In the genomic region with DNA sequence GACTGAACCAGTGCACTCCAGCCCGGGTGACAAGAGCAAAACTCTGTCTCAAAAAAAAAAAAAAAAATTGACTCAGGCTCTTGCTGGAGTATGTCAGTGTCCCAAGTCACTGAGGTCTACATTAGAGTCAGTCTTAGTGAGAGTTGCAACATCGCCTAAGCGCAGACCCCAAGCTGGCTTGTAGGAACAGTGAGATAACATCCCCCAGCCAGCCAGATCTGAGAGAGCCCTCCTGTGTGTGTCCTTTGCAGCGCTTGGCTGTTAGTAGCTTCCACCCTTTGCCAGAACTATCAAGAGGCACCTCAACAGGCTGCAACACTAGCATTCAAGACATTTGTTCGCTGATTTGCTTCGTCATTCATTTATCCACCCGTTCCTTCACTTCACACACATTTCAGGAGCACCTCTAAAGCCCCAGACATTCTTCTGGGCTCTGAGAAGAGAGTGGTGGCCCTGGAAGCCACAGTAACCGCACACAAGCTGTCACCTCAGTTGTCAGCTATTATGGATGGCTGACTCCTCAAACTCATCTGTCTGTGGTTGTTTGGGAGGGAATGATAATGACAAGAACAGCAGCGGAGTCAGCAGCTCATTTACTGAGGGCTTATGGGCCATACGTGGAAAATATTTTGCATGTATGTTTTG, we compare ENCODE assay signal across 24 cellular contexts.
"Had no signal": no experiment of that assay in that cellular context is flagged by ENCODE, and none has a peak within 500 bp of the region (broad histone marks: within the 10 kb centered on the region; RNA-seq: fewer than 3 reads in every experiment).

No MANE protein-coding gene starts in this region.

- H3K4me1 ChIP-seq: lower lobe of right lung, pancreas, upper lobe of left lung had no signal

- H3K27me3 Mint-ChIP-seq: dendritic cell treated with granulocyte-macrophage colony-stimulating factor and Interleukin-4, amounts not matched to agents 40 ng/mL and 50 ng/mL, for 4 days; effector memory CD8-positive, alpha-beta T cell; memory B cell; progenitor cell of endocrine pancreas had no signal

- H3K4me1 Mint-ChIP-seq: memory B cell; natural killer cell; stimulated activated effector memory CD8-positive, alpha-beta T cell treated with anti-CD3 and anti-CD28 coated beads, Interleukin-12 subunit alpha, Interleukin-12 subunit beta, amount 100 ng/mL, for 72 hours had no signal

- H3K27me3 ChIP-seq: esophagus muscularis mucosa, gastroesophageal sphincter, hepatocyte, pancreas, right lobe of liver, suprapubic skin, thyroid gland, upper lobe of left lung, uterus had no signal

- H3K4me3 ChIP-seq: esophagus muscularis mucosa, gastroesophageal sphincter, hepatocyte, lower lobe of right lung, pancreas, right lobe of liver, suprapubic skin, thyroid gland, upper lobe of left lung, uterus had no signal

- H3K36me3 Mint-ChIP-seq: natural killer cell had no signal

- H3K27ac ChIP-seq: epithelial cell of prostate, gastroesophageal sphincter, hepatocyte, lower lobe of right lung, pancreas, right lobe of liver, suprapubic skin, thyroid gland, upper lobe of left lung had no signal

- ATAC-seq: effector memory CD8-positive, alpha-beta T cell; lower lobe of right lung; natural killer cell; pancreas; right lobe of liver; stimulated activated effector memory CD8-positive, alpha-beta T cell treated with anti-CD3 and anti-CD28 coated beads, Interleukin-12 subunit alpha, Interleukin-12 subunit beta, amount 100 ng/mL, for 72 hours; stimulated activated naive CD8-positive, alpha-beta T cell treated with anti-CD3 and anti-CD28 coated beads, Interleukin-15, Interleukin-2, amounts not matched to agents 100 U/mL and 50 U/mL, for 24 hours had no signal

- H3K9me3 ChIP-seq: esophagus muscularis mucosa, gastroesophageal sphincter, pancreas, right lobe of liver, suprapubic skin, thyroid gland, upper lobe of left lung, uterus had no signal

- DNase-seq: effector memory CD8-positive, alpha-beta T cell; glutamatergic neuron; islet precursor cell; lower lobe of right lung; natural killer cell; occipital lobe; pancreas; right lobe of liver; stimulated activated CD4-positive, alpha-beta T cell treated with anti-CD3 and anti-CD28 coated beads, Interleukin-4, amount 100 ng/mL, for 1 hour; stimulated activated CD8-positive, alpha-beta memory T cell treated with anti-CD3 and anti-CD28 coated beads, Interleukin-4, amount 100 ng/mL, for 48 hours; stimulated activated naive CD8-positive, alpha-beta T cell treated with anti-CD3 and anti-CD28 coated beads, Interleukin-15, Interleukin-2, amounts not matched to agents 100 U/mL and 50 U/mL, for 24 hours; thyroid gland; upper lobe of left lung; uterus had no signal

- H3K36me3 ChIP-seq: esophagus muscularis mucosa, gastroesophageal sphincter, lower lobe of right lung, pancreas, right lobe of liver, suprapubic skin, thyroid gland, upper lobe of left lung, uterus had no signal

- H3K9me3 Mint-ChIP-seq: effector memory CD8-positive, alpha-beta T cell; memory B cell; natural killer cell; stimulated activated effector memory CD8-positive, alpha-beta T cell treated with anti-CD3 and anti-CD28 coated beads, Interleukin-12 subunit alpha, Interleukin-12 subunit beta, amount 100 ng/mL, for 72 hours had no signal

- H3K4me3 Mint-ChIP-seq: dendritic cell treated with granulocyte-macrophage colony-stimulating factor and Interleukin-4, amounts not matched to agents 40 ng/mL and 50 ng/mL, for 4 days; effector memory CD8-positive, alpha-beta T cell; memory B cell; mesothelial cell of epicardium; natural killer cell; stimulated activated effector memory CD8-positive, alpha-beta T cell treated with anti-CD3 and anti-CD28 coated beads, Interleukin-12 subunit alpha, Interleukin-12 subunit beta, amount 100 ng/mL, for 72 hours had no signal

- H3K27ac Mint-ChIP-seq: dendritic cell treated with granulocyte-macrophage colony-stimulating factor and Interleukin-4, amounts not matched to agents 40 ng/mL and 50 ng/mL, for 4 days; effector memory CD8-positive, alpha-beta T cell; memory B cell; natural killer cell; progenitor cell of endocrine pancreas; stimulated activated effector memory CD8-positive, alpha-beta T cell treated with anti-CD3 and anti-CD28 coated beads, Interleukin-12 subunit alpha, Interleukin-12 subunit beta, amount 100 ng/mL, for 72 hours had no signal
